ENCODE assay signal across 1 cellular context in the genomic region with DNA sequence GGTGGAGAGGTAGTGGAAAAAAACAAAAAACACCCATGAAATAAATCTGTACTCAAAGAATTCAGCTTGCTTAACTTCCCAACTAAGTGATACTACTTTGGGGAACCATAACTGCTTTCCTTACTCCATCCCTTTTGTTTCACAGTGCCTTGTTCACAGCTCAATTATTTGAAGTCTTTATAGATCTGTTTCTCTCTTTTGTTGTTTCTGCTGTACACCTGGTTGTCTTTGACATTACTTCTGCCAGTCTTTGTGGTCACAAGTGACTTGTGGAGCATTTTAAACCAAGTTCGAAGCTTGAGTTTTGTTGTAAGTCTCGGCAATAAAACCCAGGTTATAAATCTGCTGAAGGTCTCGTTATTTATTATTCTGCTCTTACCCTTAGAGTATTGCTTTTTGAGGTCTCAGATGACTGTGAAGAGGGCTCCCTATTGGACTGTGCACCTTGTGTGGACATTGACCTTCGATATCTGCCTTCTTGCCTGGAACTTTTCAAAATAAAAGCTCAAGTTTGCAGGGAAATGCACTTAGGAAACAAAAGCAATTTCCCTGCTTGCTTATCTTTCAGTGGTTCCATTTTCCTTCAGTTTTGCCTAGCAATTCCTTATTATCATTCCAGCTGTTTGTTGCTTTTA.
TF ChIP-seq lines count a peak whose summit lies in the region.

No MANE protein-coding gene starts in this region.

TF ChIP-seq in GM23338, 12 proteins besides CTCF, POLR2A, EP300 and RAD21 (continued from another document):
- TF ChIP-seq NANOG (IDR thresholded peaks at IDR 0.05; ENCODE audit: borderline replicate concordance) = no peak
- no peak for TF ChIP-seq ZNF331 (CRISPR knock-in tag; IDR thresholded peaks at IDR 0.05; ENCODE audit: low read depth)
- TF ChIP-seq ZNF114 (CRISPR knock-in tag; IDR thresholded peaks at IDR 0.05) = no peak
- TF ChIP-seq, protein P1, sequence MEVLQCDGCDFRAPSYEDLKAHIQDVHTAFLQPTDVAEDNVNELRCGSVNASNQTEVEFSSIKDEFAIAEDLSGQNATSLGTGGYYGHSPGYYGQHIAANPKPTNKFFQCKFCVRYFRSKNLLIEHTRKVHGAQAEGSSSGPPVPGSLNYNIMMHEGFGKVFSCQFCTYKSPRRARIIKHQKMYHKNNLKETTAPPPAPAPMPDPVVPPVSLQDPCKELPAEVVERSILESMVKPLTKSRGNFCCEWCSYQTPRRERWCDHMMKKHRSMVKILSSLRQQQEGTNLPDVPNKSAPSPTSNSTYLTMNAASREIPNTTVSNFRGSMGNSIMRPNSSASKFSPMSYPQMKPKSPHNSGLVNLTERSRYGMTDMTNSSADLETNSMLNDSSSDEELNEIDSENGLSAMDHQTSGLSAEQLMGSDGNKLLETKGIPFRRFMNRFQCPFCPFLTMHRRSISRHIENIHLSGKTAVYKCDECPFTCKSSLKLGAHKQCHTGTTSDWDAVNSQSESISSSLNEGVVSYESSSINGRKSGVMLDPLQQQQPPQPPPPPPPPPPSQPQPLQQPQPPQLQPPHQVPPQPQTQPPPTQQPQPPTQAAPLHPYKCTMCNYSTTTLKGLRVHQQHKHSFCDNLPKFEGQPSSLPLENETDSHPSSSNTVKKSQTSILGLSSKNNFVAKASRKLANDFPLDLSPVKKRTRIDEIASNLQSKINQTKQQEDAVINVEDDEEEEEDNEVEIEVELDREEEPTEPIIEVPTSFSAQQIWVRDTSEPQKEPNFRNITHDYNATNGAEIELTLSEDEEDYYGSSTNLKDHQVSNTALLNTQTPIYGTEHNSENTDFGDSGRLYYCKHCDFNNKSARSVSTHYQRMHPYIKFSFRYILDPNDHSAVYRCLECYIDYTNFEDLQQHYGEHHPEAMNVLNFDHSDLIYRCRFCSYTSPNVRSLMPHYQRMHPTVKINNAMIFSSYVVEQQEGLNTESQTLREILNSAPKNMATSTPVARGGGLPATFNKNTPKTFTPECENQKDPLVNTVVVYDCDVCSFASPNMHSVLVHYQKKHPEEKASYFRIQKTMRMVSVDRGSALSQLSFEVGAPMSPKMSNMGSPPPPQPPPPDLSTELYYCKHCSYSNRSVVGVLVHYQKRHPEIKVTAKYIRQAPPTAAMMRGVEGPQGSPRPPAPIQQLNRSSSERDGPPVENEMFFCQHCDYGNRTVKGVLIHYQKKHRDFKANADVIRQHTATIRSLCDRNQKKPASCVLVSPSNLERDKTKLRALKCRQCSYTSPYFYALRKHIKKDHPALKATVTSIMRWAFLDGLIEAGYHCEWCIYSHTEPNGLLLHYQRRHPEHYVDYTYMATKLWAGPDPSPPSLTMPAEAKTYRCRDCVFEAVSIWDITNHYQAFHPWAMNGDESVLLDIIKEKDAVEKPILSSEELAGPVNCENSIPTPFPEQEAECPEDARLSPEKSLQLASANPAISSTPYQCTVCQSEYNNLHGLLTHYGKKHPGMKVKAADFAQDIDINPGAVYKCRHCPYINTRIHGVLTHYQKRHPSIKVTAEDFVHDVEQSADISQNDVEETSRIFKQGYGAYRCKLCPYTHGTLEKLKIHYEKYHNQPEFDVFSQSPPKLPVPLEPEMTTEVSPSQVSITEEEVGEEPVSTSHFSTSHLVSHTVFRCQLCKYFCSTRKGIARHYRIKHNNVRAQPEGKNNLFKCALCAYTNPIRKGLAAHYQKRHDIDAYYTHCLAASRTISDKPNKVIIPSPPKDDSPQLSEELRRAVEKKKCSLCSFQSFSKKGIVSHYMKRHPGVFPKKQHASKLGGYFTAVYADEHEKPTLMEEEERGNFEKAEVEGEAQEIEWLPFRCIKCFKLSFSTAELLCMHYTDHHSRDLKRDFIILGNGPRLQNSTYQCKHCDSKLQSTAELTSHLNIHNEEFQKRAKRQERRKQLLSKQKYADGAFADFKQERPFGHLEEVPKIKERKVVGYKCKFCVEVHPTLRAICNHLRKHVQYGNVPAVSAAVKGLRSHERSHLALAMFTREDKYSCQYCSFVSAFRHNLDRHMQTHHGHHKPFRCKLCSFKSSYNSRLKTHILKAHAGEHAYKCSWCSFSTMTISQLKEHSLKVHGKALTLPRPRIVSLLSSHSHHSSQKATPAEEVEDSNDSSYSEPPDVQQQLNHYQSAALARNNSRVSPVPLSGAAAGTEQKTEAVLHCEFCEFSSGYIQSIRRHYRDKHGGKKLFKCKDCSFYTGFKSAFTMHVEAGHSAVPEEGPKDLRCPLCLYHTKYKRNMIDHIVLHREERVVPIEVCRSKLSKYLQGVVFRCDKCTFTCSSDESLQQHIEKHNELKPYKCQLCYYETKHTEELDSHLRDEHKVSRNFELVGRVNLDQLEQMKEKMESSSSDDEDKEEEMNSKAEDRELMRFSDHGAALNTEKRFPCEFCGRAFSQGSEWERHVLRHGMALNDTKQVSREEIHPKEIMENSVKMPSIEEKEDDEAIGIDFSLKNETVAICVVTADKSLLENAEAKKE (CRISPR knock-in tag; IDR thresholded peaks at IDR 0.05) = no peak
- no peak for TF ChIP-seq JUNB (IDR thresholded peaks at IDR 0.05; ENCODE audit: unreplicated experiment)
- TF ChIP-seq, protein P2, sequence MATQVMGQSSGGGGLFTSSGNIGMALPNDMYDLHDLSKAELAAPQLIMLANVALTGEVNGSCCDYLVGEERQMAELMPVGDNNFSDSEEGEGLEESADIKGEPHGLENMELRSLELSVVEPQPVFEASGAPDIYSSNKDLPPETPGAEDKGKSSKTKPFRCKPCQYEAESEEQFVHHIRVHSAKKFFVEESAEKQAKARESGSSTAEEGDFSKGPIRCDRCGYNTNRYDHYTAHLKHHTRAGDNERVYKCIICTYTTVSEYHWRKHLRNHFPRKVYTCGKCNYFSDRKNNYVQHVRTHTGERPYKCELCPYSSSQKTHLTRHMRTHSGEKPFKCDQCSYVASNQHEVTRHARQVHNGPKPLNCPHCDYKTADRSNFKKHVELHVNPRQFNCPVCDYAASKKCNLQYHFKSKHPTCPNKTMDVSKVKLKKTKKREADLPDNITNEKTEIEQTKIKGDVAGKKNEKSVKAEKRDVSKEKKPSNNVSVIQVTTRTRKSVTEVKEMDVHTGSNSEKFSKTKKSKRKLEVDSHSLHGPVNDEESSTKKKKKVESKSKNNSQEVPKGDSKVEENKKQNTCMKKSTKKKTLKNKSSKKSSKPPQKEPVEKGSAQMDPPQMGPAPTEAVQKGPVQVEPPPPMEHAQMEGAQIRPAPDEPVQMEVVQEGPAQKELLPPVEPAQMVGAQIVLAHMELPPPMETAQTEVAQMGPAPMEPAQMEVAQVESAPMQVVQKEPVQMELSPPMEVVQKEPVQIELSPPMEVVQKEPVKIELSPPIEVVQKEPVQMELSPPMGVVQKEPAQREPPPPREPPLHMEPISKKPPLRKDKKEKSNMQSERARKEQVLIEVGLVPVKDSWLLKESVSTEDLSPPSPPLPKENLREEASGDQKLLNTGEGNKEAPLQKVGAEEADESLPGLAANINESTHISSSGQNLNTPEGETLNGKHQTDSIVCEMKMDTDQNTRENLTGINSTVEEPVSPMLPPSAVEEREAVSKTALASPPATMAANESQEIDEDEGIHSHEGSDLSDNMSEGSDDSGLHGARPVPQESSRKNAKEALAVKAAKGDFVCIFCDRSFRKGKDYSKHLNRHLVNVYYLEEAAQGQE (IDR thresholded peaks at IDR 0.05; ENCODE audit: unreplicated experiment) = no peak
